17 cellular contexts compared by ENCODE assay signal in genomic region chr6:152295346-152295745, GRCh38.
DNase-seq lines count a peak whose midpoint lies in the region; ATAC-seq and TF ChIP-seq lines count a peak whose summit lies in the region.
"Had no signal": no experiment of that assay in that cellular context is flagged by ENCODE, and none has a peak within 500 bp of the region (broad histone marks: within the 10 kb centered on the region; RNA-seq: fewer than 3 reads in every experiment).

No MANE protein-coding gene starts in this region.

- H4K8ac ChIP-seq in mesenchymal stem cell (ENCODE audit: low read length), result no peak overlapping the region

- no peaks in the 10 kb centered on the region for H3K9me3 ChIP-seq in mesenchymal stem cell (ENCODE audit: control insufficient read depth, low read length)
- H3K9me3 ChIP-seq: BLaER1 treated with 17β-estradiol and CSF1 and Interleukin-3, amounts not matched to agents 10 nM and 100 nM; heart right ventricle had no signal

- no peak overlapping the region for H2AK5ac ChIP-seq in mesenchymal stem cell (ENCODE audit: low read length, severe bottlenecking)

- no peak overlapping the region for H3K4me2 ChIP-seq in mesenchymal stem cell (ENCODE audit: low read length, poor library complexity, severe bottlenecking)
- H3K4me2 ChIP-seq: PC-9 had no signal

- ATAC-seq in GM21390 (IDR thresholded peaks at IDR 0.05; ENCODE audit: unreplicated experiment), result no peak
- ATAC-seq: activated CD8-positive, alpha-beta T cell treated with anti-CD3 and anti-CD28 coated beads, Interleukin-2, amount 10 ng/mL, durations not matched to agents 7 days and 5 days; stimulated activated naive B cell treated with anti-CD40 and anti-IgM and Interleukin-4, amounts not matched to agents 10 μg/mL and 1 μg/mL and 100 μg/mL, for 72 hours had no signal

- no peak overlapping the region for H3K18ac ChIP-seq in mesenchymal stem cell (ENCODE audit: low read depth in 1 of 2, low read length in 2 of 2)

- no peak overlapping the region for H3K4me3 ChIP-seq in choroid plexus epithelial cell (ENCODE audit: low read depth, low read length)
- no peak overlapping the region for H3K4me3 ChIP-seq in mesenchymal stem cell (ENCODE audit: insufficient read depth in 1 of 2, low read depth in 1 of 2, low read length in 2 of 2)
- H3K4me3 ChIP-seq: BLaER1 treated with 17β-estradiol and CSF1 and Interleukin-3, amounts not matched to agents 10 nM and 100 nM; heart right ventricle; PC-9 had no signal

- TF ChIP-seq CTCF in AG09319 (IDR thresholded peaks at IDR 0.05; ENCODE audit: low read depth, low read length), result no peak
- TF ChIP-seq CTCF in choroid plexus epithelial cell (conservative IDR thresholded peaks at IDR 0.05; ENCODE audit: low read depth, low read length), result no peak

- H3K4ac ChIP-seq in mesenchymal stem cell (ENCODE audit: low read depth in 1 of 2, low read length in 2 of 2), result no peak overlapping the region

- no peak overlapping the region for H3K27ac ChIP-seq in mesenchymal stem cell (ENCODE audit: low read length, poor library complexity, severe bottlenecking)
- H3K27ac ChIP-seq: BLaER1 treated with 17β-estradiol and CSF1 and Interleukin-3, amounts not matched to agents 10 nM and 100 nM; heart right ventricle; PC-9 had no signal

- peaks cover 7% of the 10 kb centered on the region for H3K4me1 ChIP-seq in mesenchymal stem cell (ENCODE audit: control insufficient read depth, insufficient read depth, low read depth, low read length)

- no peak overlapping the region for H2BK12ac ChIP-seq in mesenchymal stem cell (ENCODE audit: low read length in 2 of 2)

- H3K14ac ChIP-seq in mesenchymal stem cell (ENCODE audit: low read length in 2 of 2), result no peak overlapping the region

- WGBS in mesenchymal stem cell, result 75% methylated on average over 3 of the region's 3 CpGs

- H3K9ac ChIP-seq in mesenchymal stem cell (ENCODE audit: low read length), result peak overlapping the region; percentile 13
- H3K9ac ChIP-seq: BLaER1 treated with 17β-estradiol and CSF1 and Interleukin-3, amounts not matched to agents 10 nM and 100 nM had no signal

- H2BK15ac ChIP-seq in mesenchymal stem cell (ENCODE audit: low read depth, poor library complexity, severe bottlenecking), result no peak overlapping the region

- DNase-seq in AG09319 (ENCODE audit: extremely low read depth, low read depth), result peak; percentile 78
- peak; percentile 42 for DNase-seq in HS-5 (ENCODE audit: low read depth)
- peak; percentile 97 for DNase-seq in choroid plexus epithelial cell (ENCODE audit: low read depth)
- peak; percentile 94 for DNase-seq in mesenchymal stem cell
- no peak for DNase-seq in germinal center (ENCODE audit: low spot score)
- no peak for DNase-seq in activated CD4-positive, alpha-beta T cell treated with anti-CD3 and anti-CD28 coated beads for 48 hours
- DNase-seq in pons (ENCODE audit: low spot score), result no peak
- DNase-seq: activated CD8-positive, alpha-beta T cell treated with anti-CD3 and anti-CD28 coated beads, Interleukin-2, amount 10 ng/mL, durations not matched to agents 7 days and 5 days; activated naive CD4-positive, alpha-beta T cell treated with Interleukin-2 at 50 U/mL for 16 hours; heart right ventricle; Kasumi-1; mesendoderm; PC-9; stimulated activated CD4-positive, alpha-beta T cell treated with anti-CD3 and anti-CD28 coated beads, Interleukin-2, amount 100 ng/mL, for 24 hours; stimulated activated naive B cell treated with anti-CD40 and anti-IgM and Interleukin-4, amounts not matched to agents 10 μg/mL and 1 μg/mL and 100 μg/mL, for 72 hours had no signal

- H3K27me3 ChIP-seq in mesenchymal stem cell (ENCODE audit: control insufficient read depth in 1 of 2, insufficient read depth in 1 of 2, low read length in 2 of 2), result no peaks in the 10 kb centered on the region
- H3K27me3 ChIP-seq: BLaER1 treated with 17β-estradiol and CSF1 and Interleukin-3, amounts not matched to agents 10 nM and 100 nM; heart right ventricle had no signal

- no peak overlapping the region for H4K91ac ChIP-seq in mesenchymal stem cell (ENCODE audit: low read length)

- no peak overlapping the region for H2BK120ac ChIP-seq in mesenchymal stem cell (ENCODE audit: low read depth, low read length)

- peaks cover 10 to 46% of the 10 kb centered on the region in 2 experiments for H3K36me3 ChIP-seq in mesenchymal stem cell (ENCODE audit: control insufficient read depth in 1 of 2, insufficient read depth in 2 of 2, low read depth in 1 of 2, low read length in 2 of 2)

- no peak overlapping the region for H2BK5ac ChIP-seq in mesenchymal stem cell (ENCODE audit: low read depth, low read length, poor library complexity, severe bottlenecking)

- H2AFZ ChIP-seq in mesenchymal stem cell (ENCODE audit: low read depth, low read length), result no peak overlapping the region
- H2AFZ ChIP-seq: PC-9 had no signal

- peaks cover 9% of the 10 kb centered on the region for H3K79me1 ChIP-seq in mesenchymal stem cell (replicated peaks; ENCODE audit: low read length, poor library complexity, severe bottlenecking)

- no peak overlapping the region for H3K23ac ChIP-seq in mesenchymal stem cell (ENCODE audit: low read length in 2 of 2)

Comparison
In these comparisons a context has a peak if more than half of its experiments do, and no peak if none do; other contexts are left out.
1. DNase-seq: peak in AG09319 (single experiment), HS-5 (single experiment), choroid plexus epithelial cell (single experiment) and mesenchymal stem cell (single experiment); none in germinal center (single experiment), activated CD4-positive, alpha-beta T cell treated with anti-CD3 and anti-CD28 coated beads for 48 hours (single experiment) and pons (single experiment).